18 cellular contexts compared by ENCODE assay signal in the genomic region with DNA sequence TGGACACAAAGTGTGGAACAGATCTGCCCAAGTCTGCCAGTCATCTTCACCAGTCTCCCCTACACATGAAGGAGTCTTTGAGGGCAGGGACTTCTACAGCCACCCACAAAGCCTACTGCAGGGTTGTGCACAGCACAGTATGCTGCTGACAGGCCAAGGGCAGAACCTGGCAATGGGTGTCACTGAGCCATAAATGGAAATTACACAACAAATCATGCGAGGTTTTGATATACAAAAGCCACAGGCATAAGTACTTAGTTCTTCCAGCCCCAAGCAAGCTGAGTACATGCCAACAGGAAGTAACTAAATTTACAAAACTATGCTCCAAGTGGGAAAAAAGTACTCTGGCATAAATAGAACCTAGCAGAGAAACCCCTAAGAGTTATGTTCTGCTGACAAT. TPM values are rescaled to one million over a fixed set of nuclear protein-coding genes. Genes with fewer than 3 reads are reported as not detected.
DNase-seq lines count a peak whose midpoint lies in the region; ATAC-seq and TF ChIP-seq lines count a peak whose summit lies in the region.
"Had no signal": no experiment of that assay in that cellular context is flagged by ENCODE, and none has a peak within 500 bp of the region (broad histone marks: within the 10 kb centered on the region; RNA-seq: fewer than 3 reads in every experiment).

No MANE protein-coding gene starts in this region.

- H3K27ac ChIP-seq in HEK293 (ENCODE audit: extremely low read depth, low read depth, low read length) (no peak overlapping the region), gastrocnemius medialis (peak overlapping the region in 3 of 4 donors; percentile 4 to 61 (median 46))
- H3K27ac ChIP-seq: breast epithelium had no signal

- POLR2A ChIA-PET in HEK293 (lab: Yijun Ruan, JAX), result interaction anchor here (0.6 to 1.8 kb wide), 2 partner anchors 24 to 72 kb away, joined by 4 to 5 read pairs; partner anchors contain the start of genes RETREG3 and TUBG1

- no peaks in the 10 kb centered on the region for H3K9me3 ChIP-seq in HEK293 (ENCODE audit: control insufficient read depth, insufficient read depth, low read depth, low read length)
- H3K9me3 ChIP-seq in gastrocnemius medialis, result no peaks in the 10 kb centered on the region
- H3K9me3 ChIP-seq: breast epithelium, SK-N-SH had no signal

- H3K4me3 ChIP-seq in HEK293 (ENCODE audit: low read depth, low read length) (no peak overlapping the region), NB4 (ENCODE audit: low read depth, low read length) (no peak overlapping the region), fibroblast of pulmonary artery (replicated peaks; ENCODE audit: low read depth, low read length) (no peak overlapping the region), gastrocnemius medialis (no peak overlapping the region)
- H3K4me3 ChIP-seq: breast epithelium, smooth muscle cell had no signal

- TF ChIP-seq POLR2A in NB4 (IDR thresholded peaks at IDR 0.05; ENCODE audit: extremely low read depth, insufficient read length), result no peak
- TF ChIP-seq POLR2A in gastrocnemius medialis (IDR thresholded peaks at IDR 0.05), result no peak

- CTCF ChIA-PET in HEK293 (lab: Yijun Ruan, JAX), result interaction anchor here (1.7 kb wide), 1 partner anchor 8 kb away, joined by 9 read pairs; the partner anchor contains the start of gene PSMC3IP

- TF ChIP-seq CTCF in HEK293 (tag by site-specific recombination; IDR thresholded peaks at IDR 0.05), result no peak
- TF ChIP-seq CTCF in NB4 (IDR thresholded peaks at IDR 0.05; ENCODE audit: low read depth, low read length), result no peak
- no peak for TF ChIP-seq CTCF in fibroblast of pulmonary artery (IDR thresholded peaks at IDR 0.05; ENCODE audit: low read length, missing control alignments)
- TF ChIP-seq CTCF in gastrocnemius medialis (IDR thresholded peaks at IDR 0.05 in 4 of 5, conservative IDR thresholded peaks at IDR 0.05 in 1 of 5), result no peak

- intact Hi-C loops in gastrocnemius medialis (cut with DNase I; ENCODE audit: low total_unique reads), result no loop called here

- in situ Hi-C loops in gastrocnemius medialis (cut with MboI; ENCODE audit: low sequenced_read_pairs in 4 of 4), result loop anchor here (10.0 to 25.0 kb wide), 4 partner anchors 99 to 179 kb away; partner anchors contain the start of genes CCR10 (in 3 of the 4), CNTNAP1 (in 3 of the 4), PLEKHH3 (in 2 of the 4) and RAMP2 (in 2 of the 4)

- no peaks in the 10 kb centered on the region for H3K27me3 ChIP-seq in gastrocnemius medialis
- H3K27me3 ChIP-seq: breast epithelium had no signal

- H3K36me3 ChIP-seq in HEK293 (ENCODE audit: control insufficient read depth in 2 of 2, insufficient read depth in 1 of 2, low read length in 2 of 2) (peaks cover 44 to 97% of the 10 kb centered on the region in 2 experiments), gastrocnemius medialis (peaks cover 0 to 97% of the 10 kb centered on the region in 2 donors)

- peak; percentile 29 for DNase-seq in NB4 (ENCODE audit: low read depth)
- peak; percentile 36 for DNase-seq in fibroblast of pulmonary artery (ENCODE audit: low read depth)
- DNase-seq in gastrocnemius medialis, result no peak
- DNase-seq in stimulated activated naive CD4-positive, alpha-beta T cell (lab: John Stamatoyannopoulos, UW), result no peak
- DNase-seq in DMS53 (lab: John Stamatoyannopoulos, UW), result no peak
- DNase-seq: activated naive CD4-positive, alpha-beta T cell treated with Interleukin-2 at 50 U/mL for 16 hours; CD4-positive, CD25-positive, alpha-beta regulatory T cell; effector memory CD8-positive, alpha-beta T cell; H9; midbrain; NCI-H1092 treated with DMSO at 0.1 percent for 48 hours; NCI-H2227 treated with DMSO at 0.1 percent for 48 hours; SK-N-SH; stimulated activated naive CD8-positive, alpha-beta T cell treated with anti-CD3 and anti-CD28 coated beads, Interleukin-15, Interleukin-2, amounts not matched to agents 100 U/mL and 50 U/mL, for 24 hours had no signal

- H3K4me1 ChIP-seq in HEK293 (ENCODE audit: control insufficient read depth, insufficient read depth, low read length), result no peaks in the 10 kb centered on the region
- H3K4me1 ChIP-seq in gastrocnemius medialis, result peaks cover 14 to 29% of the 10 kb centered on the region in 2 donors
- H3K4me1 ChIP-seq: breast epithelium had no signal

- ATAC-seq in gastrocnemius medialis (peak in 1 of 2 donors; percentile 32), GM21717 (IDR thresholded peaks at IDR 0.05; ENCODE audit: unreplicated experiment) (no peak)
- ATAC-seq: effector memory CD8-positive, alpha-beta T cell; stimulated activated naive CD8-positive, alpha-beta T cell treated with anti-CD3 and anti-CD28 coated beads, Interleukin-15, Interleukin-2, amounts not matched to agents 100 U/mL and 50 U/mL, for 24 hours had no signal

TF ChIP-seq in HEK293, 187 proteins besides CTCF, POLR2A, EP300 and RAD21:
- TF ChIP-seq, protein P1, sequence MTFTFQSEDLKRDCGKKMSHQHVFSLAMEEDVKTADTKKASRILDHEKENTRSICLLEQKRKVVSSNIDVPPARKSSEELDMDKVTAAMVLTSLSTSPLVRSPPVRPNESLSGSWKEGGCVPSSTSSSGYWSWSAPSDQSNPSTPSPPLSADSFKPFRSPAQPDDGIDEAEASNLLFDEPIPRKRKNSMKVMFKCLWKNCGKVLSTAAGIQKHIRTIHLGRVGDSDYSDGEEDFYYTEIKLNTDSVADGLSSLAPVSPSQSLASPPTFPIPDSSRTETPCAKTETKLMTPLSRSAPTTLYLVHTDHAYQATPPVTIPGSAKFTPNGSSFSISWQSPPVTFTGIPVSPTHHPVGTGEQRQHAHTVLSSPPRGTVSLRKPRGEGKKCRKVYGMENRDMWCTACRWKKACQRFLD (tag by site-specific recombination; IDR thresholded peaks at IDR 0.05), result no peak
- 0 out of 2 replicates have a peak, but pooled peaks have one; percentile 5 for TF ChIP-seq ZIC2 (tag by site-specific recombination; IDR thresholded peaks at IDR 0.05)
- TF ChIP-seq ZBTB1 (tag by site-specific recombination; IDR thresholded peaks at IDR 0.05), result no peak
- TF ChIP-seq ZNF133 (tag by site-specific recombination; IDR thresholded peaks at IDR 0.05), result no peak
- no peak for TF ChIP-seq ZNF792 (tag by site-specific recombination; IDR thresholded peaks at IDR 0.05)
- TF ChIP-seq, protein P2, sequence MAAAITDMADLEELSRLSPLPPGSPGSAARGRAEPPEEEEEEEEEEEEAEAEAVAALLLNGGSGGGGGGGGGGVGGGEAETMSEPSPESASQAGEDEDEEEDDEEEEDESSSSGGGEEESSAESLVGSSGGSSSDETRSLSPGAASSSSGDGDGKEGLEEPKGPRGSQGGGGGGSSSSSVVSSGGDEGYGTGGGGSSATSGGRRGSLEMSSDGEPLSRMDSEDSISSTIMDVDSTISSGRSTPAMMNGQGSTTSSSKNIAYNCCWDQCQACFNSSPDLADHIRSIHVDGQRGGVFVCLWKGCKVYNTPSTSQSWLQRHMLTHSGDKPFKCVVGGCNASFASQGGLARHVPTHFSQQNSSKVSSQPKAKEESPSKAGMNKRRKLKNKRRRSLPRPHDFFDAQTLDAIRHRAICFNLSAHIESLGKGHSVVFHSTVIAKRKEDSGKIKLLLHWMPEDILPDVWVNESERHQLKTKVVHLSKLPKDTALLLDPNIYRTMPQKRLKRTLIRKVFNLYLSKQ (tag by site-specific recombination; IDR thresholded peaks at IDR 0.05; ENCODE audit: borderline replicate concordance), result no peak
- TF ChIP-seq ZNF514 (tag by site-specific recombination; IDR thresholded peaks at IDR 0.05), result no peak
- TF ChIP-seq ZNF266 (tag by site-specific recombination; IDR thresholded peaks at IDR 0.05; ENCODE audit: low read depth), result no peak
- no peak for TF ChIP-seq ZFP41 (tag by site-specific recombination; IDR thresholded peaks at IDR 0.05; ENCODE audit: borderline replicate concordance)

RNA-seq across cellular contexts. Expression of gene PSMC3IP, which starts 7.8 kb away (rescaled TPM):
- total RNA-seq in gastrocnemius medialis, result 1 to 10 TPM in 2 of 4 donors, under 1 TPM in 2; 0.46 to 2.7 (median 1.4) TPM

RNA-seq across cellular contexts. Expression of gene MLX, which starts 18.5 kb away (rescaled TPM):
- total RNA-seq in gastrocnemius medialis, result 10 to 100 TPM; 49.7 to 81.9 (median 53.8) TPM

RNA-seq across cellular contexts. Expression of gene COASY, which starts 23.4 kb away (rescaled TPM):
- 10 to 100 TPM; 22.4 to 39.9 (median 27.5) TPM for total RNA-seq in gastrocnemius medialis

RNA-seq across cellular contexts. Expression of gene RETREG3, which starts 23.8 kb away (rescaled TPM):
- total RNA-seq in gastrocnemius medialis, result 10 to 100 TPM; 50.7 to 65.5 (median 60.5) TPM

RNA-seq across cellular contexts. Expression of gene TUBG1, which starts 24.1 kb away (rescaled TPM):
- total RNA-seq in gastrocnemius medialis, result 100 to 1,000 TPM in 1 of 4 donors, 10 to 100 TPM in 3; 54.7 to 125 (median 91.7) TPM

Comparison
In these comparisons a context has a peak if more than half of its experiments do, and no peak if none do; other contexts are left out.
1. DNase-seq: peak in NB4 (single experiment) and fibroblast of pulmonary artery (single experiment); none in gastrocnemius medialis (0 of 2), stimulated activated naive CD4-positive, alpha-beta T cell (0 of 6) and DMS53 (single experiment).